8 cellular contexts compared by ENCODE assay signal in genomic region chr2:216108310-216108966, GRCh38. TPM values are rescaled to one million over a fixed set of nuclear protein-coding genes. Genes with fewer than 3 reads are reported as not detected.
DNase-seq lines count a peak whose midpoint lies in the region; ATAC-seq, FAIRE-seq and TF ChIP-seq lines count a peak whose summit lies in the region.

No MANE protein-coding gene starts in this region.

- no peak for ATAC-seq in activated T-cell treated with anti-CD3 and anti-CD28 coated beads, Interleukin-2, amount 50 U/mL, for 4 hours
- no peak for ATAC-seq in HG02840 (IDR thresholded peaks at IDR 0.05; ENCODE audit: low FRiP score, unreplicated experiment)

- peaks cover 41% of the 10 kb centered on the region for H3K4me1 Mint-ChIP-seq in activated T-cell treated with anti-CD3 and anti-CD28 coated beads, Interleukin-2, amount 50 U/mL, for 4 hours (ENCODE audit: low read depth)
- H3K4me1 Mint-ChIP-seq in activated T-helper 2 cell treated with anti-CD3 and anti-CD28 coated beads, Interferon-gamma antibody, Interleukin-2, Interleukin-4, amounts not matched to agents 10 μg/mL and 5 μg/mL and 100 μg/mL, durations not matched to agents 14 hours and 24 hours and 36 hours (ENCODE audit: low read depth), result peaks cover 45% of the 10 kb centered on the region

- peak overlapping the region; percentile 100 for H3K4me3 Mint-ChIP-seq in activated T-cell treated with anti-CD3 and anti-CD28 coated beads, Interleukin-2, amount 50 U/mL, for 4 hours
- H3K4me3 Mint-ChIP-seq in activated T-helper 2 cell treated with anti-CD3 and anti-CD28 coated beads, Interferon-gamma antibody, Interleukin-2, Interleukin-4, amounts not matched to agents 10 μg/mL and 5 μg/mL and 100 μg/mL, durations not matched to agents 14 hours and 24 hours and 36 hours (ENCODE audit: low read depth), result peak overlapping the region; percentile 96

- no peaks in the 10 kb centered on the region for H3K9me3 Mint-ChIP-seq in activated T-cell treated with anti-CD3 and anti-CD28 coated beads, Interleukin-2, amount 50 U/mL, for 4 hours
- no peaks in the 10 kb centered on the region for H3K9me3 Mint-ChIP-seq in activated T-helper 2 cell treated with anti-CD3 and anti-CD28 coated beads, Interferon-gamma antibody, Interleukin-2, Interleukin-4, amounts not matched to agents 10 μg/mL and 5 μg/mL and 100 μg/mL, durations not matched to agents 14 hours and 24 hours and 36 hours

- peak overlapping the region; percentile 80 for H3K27ac Mint-ChIP-seq in activated T-helper 2 cell treated with anti-CD3 and anti-CD28 coated beads, Interferon-gamma antibody, Interleukin-2, Interleukin-4, amounts not matched to agents 10 μg/mL and 5 μg/mL and 100 μg/mL, durations not matched to agents 14 hours and 24 hours and 36 hours

- H3K4me3 ChIP-seq in kidney (ENCODE audit: low read length in 2 of 2), result peak overlapping the region; percentile 64 to 95
- H3K4me3 ChIP-seq in tibial artery, result peak overlapping the region; percentile 75 to 81

- H3K27me3 Mint-ChIP-seq in activated T-cell treated with anti-CD3 and anti-CD28 coated beads, Interleukin-2, amount 50 U/mL, for 4 hours (ENCODE audit: low read depth), result no peaks in the 10 kb centered on the region
- H3K27me3 Mint-ChIP-seq in activated T-helper 2 cell treated with anti-CD3 and anti-CD28 coated beads, Interferon-gamma antibody, Interleukin-2, Interleukin-4, amounts not matched to agents 10 μg/mL and 5 μg/mL and 100 μg/mL, durations not matched to agents 14 hours and 24 hours and 36 hours (ENCODE audit: low read depth), result no peaks in the 10 kb centered on the region

- no peak for FAIRE-seq in kidney (lab: Jason Lieb, UNC)

- TF ChIP-seq CTCF in kidney (IDR thresholded peaks at IDR 0.05; ENCODE audit: borderline replicate concordance, extremely low read depth, insufficient read depth) (no peak), tibial artery (IDR thresholded peaks at IDR 0.05) (no peak)

- H3K4me1 ChIP-seq in kidney (ENCODE audit: control insufficient read depth in 1 of 2, insufficient read depth in 1 of 2, low read depth in 1 of 2, low read length in 2 of 2), result peaks cover 3 to 9% of the 10 kb centered on the region in 2 donors
- H3K4me1 ChIP-seq in tibial artery, result peaks cover 0 to 34% (median 18%) of the 10 kb centered on the region in 4 donors

- intact Hi-C loops in activated T-helper 2 cell treated with anti-CD3 and anti-CD28 coated beads, Interferon-gamma antibody, Interleukin-2, Interleukin-4, amounts not matched to agents 10 μg/mL and 5 μg/mL and 100 μg/mL, durations not matched to agents 14 hours and 24 hours and 36 hours (cut with micrococcal nuclease), result loop anchor here (2.0 kb wide), 1 partner anchor 304 kb away; the partner anchor contains the start of gene SMARCAL1
- intact Hi-C loops in kidney (cut with DNase I), result no loop called here
- intact Hi-C loops in tibial artery (cut with DNase I; ENCODE audit: low total_unique reads), result no loop called here

- H3K9me3 ChIP-seq in kidney (ENCODE audit: control insufficient read depth in 1 of 2, low read length in 2 of 2) (no peaks in the 10 kb centered on the region), tibial artery (no peaks in the 10 kb centered on the region)

- peaks cover 34% of the 10 kb centered on the region for H3K36me3 Mint-ChIP-seq in activated T-cell treated with anti-CD3 and anti-CD28 coated beads, Interleukin-2, amount 50 U/mL, for 4 hours (ENCODE audit: insufficient read depth)
- peaks cover 38% of the 10 kb centered on the region for H3K36me3 Mint-ChIP-seq in activated T-helper 2 cell treated with anti-CD3 and anti-CD28 coated beads, Interferon-gamma antibody, Interleukin-2, Interleukin-4, amounts not matched to agents 10 μg/mL and 5 μg/mL and 100 μg/mL, durations not matched to agents 14 hours and 24 hours and 36 hours (ENCODE audit: low read depth)

- no peak for DNase-seq in activated T-cell treated with anti-CD3 and anti-CD28 coated beads, Interleukin-2, amount 50 U/mL, for 4 hours
- DNase-seq in activated T-cell treated with anti-CD3 and anti-CD28 coated beads for 4 hours (no peak), kidney (no peak), tibial artery (no peak), NCI-H2029 treated with DMSO at 0.1 percent for 48 hours (lab: John Stamatoyannopoulos, UW) (no peak), hypothalamus (lab: John Stamatoyannopoulos, UW) (no peak)
- no peak for DNase-seq in activated T-helper 2 cell treated with anti-CD3 and anti-CD28 coated beads, Interferon-gamma antibody, Interleukin-2, Interleukin-4, amounts not matched to agents 10 μg/mL and 5 μg/mL and 100 μg/mL, durations not matched to agents 14 hours and 24 hours and 36 hours (ENCODE audit: low spot score)

- peaks cover 0 to 4% of the 10 kb centered on the region in 2 donors for H3K27me3 ChIP-seq in tibial artery

- H3K36me3 ChIP-seq in kidney (ENCODE audit: control insufficient read depth in 1 of 2, insufficient read depth in 2 of 2, low read length in 2 of 2) (peaks cover 5 to 18% of the 10 kb centered on the region in 2 donors), tibial artery (peaks cover 10 to 29% (median 11%) of the 10 kb centered on the region in 3 donors)

- no peak overlapping the region for H3K27ac ChIP-seq in kidney (ENCODE audit: low read depth in 2 of 2, low read length in 2 of 2)
- H3K27ac ChIP-seq in tibial artery, result peak overlapping the region; percentile 87

- peak overlapping the region in 1 of 2 donors; percentile 48 for H3K9ac ChIP-seq in kidney (ENCODE audit: low read length in 2 of 2)

RNA-seq across cellular contexts. Expression of gene XRCC5, which starts 0.7 kb away (rescaled TPM):
- total RNA-seq in activated T-cell treated with anti-CD3 and anti-CD28 coated beads, Interleukin-2, amount 50 U/mL, for 4 hours, result 100 to 1,000 TPM; 460 to 524 (median 513) TPM
- 452 and 492 TPM in 2 replicates for total RNA-seq in activated T-helper 2 cell treated with anti-CD3 and anti-CD28 coated beads, Interferon-gamma antibody, Interleukin-2, Interleukin-4, amounts not matched to agents 10 μg/mL and 5 μg/mL and 100 μg/mL, durations not matched to agents 14 hours and 24 hours and 36 hours
- 265 TPM for total RNA-seq in kidney
- 90.7 TPM for polyA plus RNA-seq in kidney (ENCODE audit: insufficient read depth, low read depth, low replicate concordance)

RNA-seq across cellular contexts. Expression of gene TMEM169, which starts 26.7 kb away (rescaled TPM):
- total RNA-seq in activated T-cell treated with anti-CD3 and anti-CD28 coated beads, Interleukin-2, amount 50 U/mL, for 4 hours, result under 1 TPM; 0.08 to 0.53 (median 0.27) TPM
- total RNA-seq in activated T-helper 2 cell treated with anti-CD3 and anti-CD28 coated beads, Interferon-gamma antibody, Interleukin-2, Interleukin-4, amounts not matched to agents 10 μg/mL and 5 μg/mL and 100 μg/mL, durations not matched to agents 14 hours and 24 hours and 36 hours, result 1.3 and 1.6 TPM in 2 replicates
- 4.6 TPM for total RNA-seq in kidney
- polyA plus RNA-seq in kidney (ENCODE audit: insufficient read depth, low read depth, low replicate concordance), result 1.6 TPM

RNA-seq across cellular contexts. Expression of gene PECR, which starts 26.8 kb away (rescaled TPM):
- total RNA-seq in activated T-cell treated with anti-CD3 and anti-CD28 coated beads, Interleukin-2, amount 50 U/mL, for 4 hours, result 1 to 10 TPM; 4.7 to 6.9 (median 6.0) TPM
- 11.5 and 15.2 TPM in 2 replicates for total RNA-seq in activated T-helper 2 cell treated with anti-CD3 and anti-CD28 coated beads, Interferon-gamma antibody, Interleukin-2, Interleukin-4, amounts not matched to agents 10 μg/mL and 5 μg/mL and 100 μg/mL, durations not matched to agents 14 hours and 24 hours and 36 hours
- 28.4 TPM for total RNA-seq in kidney
- 36.0 TPM for polyA plus RNA-seq in kidney (ENCODE audit: insufficient read depth, low read depth, low replicate concordance)

Comparison
In these comparisons a context has a peak if more than half of its experiments do, and no peak if none do; other contexts are left out.
1. H3K27ac ChIP-seq: peak in tibial artery (2 of 2); none in kidney (0 of 2).